Comparison of ENCODE assay signal across 1 cellular context in the genomic region with DNA sequence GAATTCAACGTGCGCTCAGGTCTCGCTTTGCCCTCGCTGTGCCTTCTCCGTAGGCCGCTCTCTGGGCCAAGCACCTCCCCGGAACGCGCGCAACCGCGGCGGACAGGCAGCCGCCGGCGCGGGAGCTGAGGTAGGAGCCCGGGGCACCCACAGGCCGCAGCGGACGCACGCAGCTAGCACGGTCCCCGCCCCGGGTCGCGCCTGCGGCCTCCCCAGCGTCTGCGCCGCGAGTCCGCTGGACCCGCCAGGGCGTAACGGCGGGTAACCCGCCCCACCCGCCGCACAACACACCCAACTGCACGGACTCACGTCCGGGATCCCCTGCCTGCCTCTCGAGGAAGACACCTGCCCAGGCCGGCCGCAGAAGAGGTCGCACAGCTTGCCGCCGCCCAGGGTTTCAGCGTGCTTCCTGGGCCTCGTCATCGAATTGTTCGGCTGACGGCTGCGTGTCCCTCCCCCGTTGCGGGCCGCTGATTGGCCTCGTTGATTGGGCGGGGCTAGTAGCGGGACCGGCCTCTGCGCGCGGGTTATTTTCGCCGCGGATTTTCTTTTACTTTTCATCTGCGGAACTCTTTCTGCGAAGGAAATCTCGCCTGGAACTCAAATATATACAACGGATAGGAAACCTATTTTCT.
TF ChIP-seq lines count a peak whose summit lies in the region.

Gene CLCC1 (minus strand): TSS at position 433 of the 635 bp plus-strand sequence. CDS start 13,047 bp downstream, outside the sequence.

TF ChIP-seq in WTC11, 78 proteins besides CTCF, POLR2A, EP300 and RAD21 (continued from another document and continues in another):
- TF ChIP-seq, protein P1, sequence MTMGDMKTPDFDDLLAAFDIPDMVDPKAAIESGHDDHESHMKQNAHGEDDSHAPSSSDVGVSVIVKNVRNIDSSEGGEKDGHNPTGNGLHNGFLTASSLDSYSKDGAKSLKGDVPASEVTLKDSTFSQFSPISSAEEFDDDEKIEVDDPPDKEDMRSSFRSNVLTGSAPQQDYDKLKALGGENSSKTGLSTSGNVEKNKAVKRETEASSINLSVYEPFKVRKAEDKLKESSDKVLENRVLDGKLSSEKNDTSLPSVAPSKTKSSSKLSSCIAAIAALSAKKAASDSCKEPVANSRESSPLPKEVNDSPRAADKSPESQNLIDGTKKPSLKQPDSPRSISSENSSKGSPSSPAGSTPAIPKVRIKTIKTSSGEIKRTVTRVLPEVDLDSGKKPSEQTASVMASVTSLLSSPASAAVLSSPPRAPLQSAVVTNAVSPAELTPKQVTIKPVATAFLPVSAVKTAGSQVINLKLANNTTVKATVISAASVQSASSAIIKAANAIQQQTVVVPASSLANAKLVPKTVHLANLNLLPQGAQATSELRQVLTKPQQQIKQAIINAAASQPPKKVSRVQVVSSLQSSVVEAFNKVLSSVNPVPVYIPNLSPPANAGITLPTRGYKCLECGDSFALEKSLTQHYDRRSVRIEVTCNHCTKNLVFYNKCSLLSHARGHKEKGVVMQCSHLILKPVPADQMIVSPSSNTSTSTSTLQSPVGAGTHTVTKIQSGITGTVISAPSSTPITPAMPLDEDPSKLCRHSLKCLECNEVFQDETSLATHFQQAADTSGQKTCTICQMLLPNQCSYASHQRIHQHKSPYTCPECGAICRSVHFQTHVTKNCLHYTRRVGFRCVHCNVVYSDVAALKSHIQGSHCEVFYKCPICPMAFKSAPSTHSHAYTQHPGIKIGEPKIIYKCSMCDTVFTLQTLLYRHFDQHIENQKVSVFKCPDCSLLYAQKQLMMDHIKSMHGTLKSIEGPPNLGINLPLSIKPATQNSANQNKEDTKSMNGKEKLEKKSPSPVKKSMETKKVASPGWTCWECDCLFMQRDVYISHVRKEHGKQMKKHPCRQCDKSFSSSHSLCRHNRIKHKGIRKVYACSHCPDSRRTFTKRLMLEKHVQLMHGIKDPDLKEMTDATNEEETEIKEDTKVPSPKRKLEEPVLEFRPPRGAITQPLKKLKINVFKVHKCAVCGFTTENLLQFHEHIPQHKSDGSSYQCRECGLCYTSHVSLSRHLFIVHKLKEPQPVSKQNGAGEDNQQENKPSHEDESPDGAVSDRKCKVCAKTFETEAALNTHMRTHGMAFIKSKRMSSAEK (CRISPR knock-in tag; IDR thresholded peaks at IDR 0.05; ENCODE audit: borderline replicate concordance) = no peak
- no peak for TF ChIP-seq NR1H2 (CRISPR knock-in tag; IDR thresholded peaks at IDR 0.05)
- TF ChIP-seq, protein P2, sequence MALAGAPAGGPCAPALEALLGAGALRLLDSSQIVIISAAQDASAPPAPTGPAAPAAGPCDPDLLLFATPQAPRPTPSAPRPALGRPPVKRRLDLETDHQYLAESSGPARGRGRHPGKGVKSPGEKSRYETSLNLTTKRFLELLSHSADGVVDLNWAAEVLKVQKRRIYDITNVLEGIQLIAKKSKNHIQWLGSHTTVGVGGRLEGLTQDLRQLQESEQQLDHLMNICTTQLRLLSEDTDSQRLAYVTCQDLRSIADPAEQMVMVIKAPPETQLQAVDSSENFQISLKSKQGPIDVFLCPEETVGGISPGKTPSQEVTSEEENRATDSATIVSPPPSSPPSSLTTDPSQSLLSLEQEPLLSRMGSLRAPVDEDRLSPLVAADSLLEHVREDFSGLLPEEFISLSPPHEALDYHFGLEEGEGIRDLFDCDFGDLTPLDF (CRISPR knock-in tag; IDR thresholded peaks at IDR 0.05) = peak; percentile 79
- TF ChIP-seq FOXJ3 (CRISPR knock-in tag; IDR thresholded peaks at IDR 0.05; ENCODE audit: borderline replicate concordance) = no peak
- TF ChIP-seq OVOL2 (CRISPR knock-in tag; IDR thresholded peaks at IDR 0.05; ENCODE audit: borderline replicate concordance) = no peak
- TF ChIP-seq SMAD4 (CRISPR knock-in tag; IDR thresholded peaks at IDR 0.05) = no peak
- TF ChIP-seq E2F4 (CRISPR knock-in tag; IDR thresholded peaks at IDR 0.05; ENCODE audit: borderline replicate concordance, low read depth) = peak; percentile 62; the same call in 1 of the 2 replicates
- TF ChIP-seq AFF4 (CRISPR knock-in tag; IDR thresholded peaks at IDR 0.05; ENCODE audit: borderline replicate concordance) = no peak
- no peak for TF ChIP-seq TP53 (CRISPR knock-in tag; IDR thresholded peaks at IDR 0.05)
- TF ChIP-seq, protein P3, sequence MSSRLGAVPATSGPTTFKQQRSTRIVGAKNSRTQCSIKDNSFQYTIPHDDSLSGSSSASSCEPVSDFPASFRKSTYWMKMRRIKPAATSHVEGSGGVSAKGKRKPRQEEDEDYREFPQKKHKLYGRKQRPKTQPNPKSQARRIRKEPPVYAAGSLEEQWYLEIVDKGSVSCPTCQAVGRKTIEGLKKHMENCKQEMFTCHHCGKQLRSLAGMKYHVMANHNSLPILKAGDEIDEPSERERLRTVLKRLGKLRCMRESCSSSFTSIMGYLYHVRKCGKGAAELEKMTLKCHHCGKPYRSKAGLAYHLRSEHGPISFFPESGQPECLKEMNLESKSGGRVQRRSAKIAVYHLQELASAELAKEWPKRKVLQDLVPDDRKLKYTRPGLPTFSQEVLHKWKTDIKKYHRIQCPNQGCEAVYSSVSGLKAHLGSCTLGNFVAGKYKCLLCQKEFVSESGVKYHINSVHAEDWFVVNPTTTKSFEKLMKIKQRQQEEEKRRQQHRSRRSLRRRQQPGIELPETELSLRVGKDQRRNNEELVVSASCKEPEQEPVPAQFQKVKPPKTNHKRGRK (CRISPR knock-in tag; IDR thresholded peaks at IDR 0.05; ENCODE audit: borderline replicate concordance) = no peak; the same call in 1 of the 2 replicates
- TF ChIP-seq SP1 (CRISPR knock-in tag; conservative IDR thresholded peaks at IDR 0.05) = peak; percentile 65
- TF ChIP-seq MXD4 (CRISPR knock-in tag; IDR thresholded peaks at IDR 0.05; ENCODE audit: borderline replicate concordance) = no peak
- TF ChIP-seq, protein P4, sequence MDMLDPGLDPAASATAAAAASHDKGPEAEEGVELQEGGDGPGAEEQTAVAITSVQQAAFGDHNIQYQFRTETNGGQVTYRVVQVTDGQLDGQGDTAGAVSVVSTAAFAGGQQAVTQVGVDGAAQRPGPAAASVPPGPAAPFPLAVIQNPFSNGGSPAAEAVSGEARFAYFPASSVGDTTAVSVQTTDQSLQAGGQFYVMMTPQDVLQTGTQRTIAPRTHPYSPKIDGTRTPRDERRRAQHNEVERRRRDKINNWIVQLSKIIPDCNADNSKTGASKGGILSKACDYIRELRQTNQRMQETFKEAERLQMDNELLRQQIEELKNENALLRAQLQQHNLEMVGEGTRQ (CRISPR knock-in tag; IDR thresholded peaks at IDR 0.05) = no peak
- TF ChIP-seq ZNF219 (CRISPR knock-in tag; IDR thresholded peaks at IDR 0.05; ENCODE audit: borderline replicate concordance) = peak; percentile 62; the same call in 1 of the 2 replicates
- TF ChIP-seq, protein P5, sequence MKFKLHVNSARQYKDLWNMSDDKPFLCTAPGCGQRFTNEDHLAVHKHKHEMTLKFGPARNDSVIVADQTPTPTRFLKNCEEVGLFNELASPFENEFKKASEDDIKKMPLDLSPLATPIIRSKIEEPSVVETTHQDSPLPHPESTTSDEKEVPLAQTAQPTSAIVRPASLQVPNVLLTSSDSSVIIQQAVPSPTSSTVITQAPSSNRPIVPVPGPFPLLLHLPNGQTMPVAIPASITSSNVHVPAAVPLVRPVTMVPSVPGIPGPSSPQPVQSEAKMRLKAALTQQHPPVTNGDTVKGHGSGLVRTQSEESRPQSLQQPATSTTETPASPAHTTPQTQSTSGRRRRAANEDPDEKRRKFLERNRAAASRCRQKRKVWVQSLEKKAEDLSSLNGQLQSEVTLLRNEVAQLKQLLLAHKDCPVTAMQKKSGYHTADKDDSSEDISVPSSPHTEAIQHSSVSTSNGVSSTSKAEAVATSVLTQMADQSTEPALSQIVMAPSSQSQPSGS (CRISPR knock-in tag; IDR thresholded peaks at IDR 0.05; ENCODE audit: borderline replicate concordance, low read depth) = no peak
- no peak for TF ChIP-seq ZNF121 (CRISPR knock-in tag; IDR thresholded peaks at IDR 0.05)
- TF ChIP-seq MAX (CRISPR knock-in tag; IDR thresholded peaks at IDR 0.05) = peak; percentile 82
- no peak for TF ChIP-seq NFATC4 (CRISPR knock-in tag; IDR thresholded peaks at IDR 0.05)
- TF ChIP-seq ZNF416 (CRISPR knock-in tag; IDR thresholded peaks at IDR 0.05) = no peak
- TF ChIP-seq SOX15 (CRISPR knock-in tag; IDR thresholded peaks at IDR 0.05) = no peak
- TF ChIP-seq, protein P6, sequence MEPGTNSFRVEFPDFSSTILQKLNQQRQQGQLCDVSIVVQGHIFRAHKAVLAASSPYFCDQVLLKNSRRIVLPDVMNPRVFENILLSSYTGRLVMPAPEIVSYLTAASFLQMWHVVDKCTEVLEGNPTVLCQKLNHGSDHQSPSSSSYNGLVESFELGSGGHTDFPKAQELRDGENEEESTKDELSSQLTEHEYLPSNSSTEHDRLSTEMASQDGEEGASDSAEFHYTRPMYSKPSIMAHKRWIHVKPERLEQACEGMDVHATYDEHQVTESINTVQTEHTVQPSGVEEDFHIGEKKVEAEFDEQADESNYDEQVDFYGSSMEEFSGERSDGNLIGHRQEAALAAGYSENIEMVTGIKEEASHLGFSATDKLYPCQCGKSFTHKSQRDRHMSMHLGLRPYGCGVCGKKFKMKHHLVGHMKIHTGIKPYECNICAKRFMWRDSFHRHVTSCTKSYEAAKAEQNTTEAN (CRISPR knock-in tag; IDR thresholded peaks at IDR 0.05) = peak; percentile 85
- TF ChIP-seq ZNF232 (CRISPR knock-in tag; IDR thresholded peaks at IDR 0.05) = 0 out of 2 replicates have a peak, but pooled peaks have one; percentile 74
- TF ChIP-seq FOXP1 (CRISPR knock-in tag; IDR thresholded peaks at IDR 0.05; ENCODE audit: borderline replicate concordance) = peak; percentile 84
- TF ChIP-seq, protein P7, sequence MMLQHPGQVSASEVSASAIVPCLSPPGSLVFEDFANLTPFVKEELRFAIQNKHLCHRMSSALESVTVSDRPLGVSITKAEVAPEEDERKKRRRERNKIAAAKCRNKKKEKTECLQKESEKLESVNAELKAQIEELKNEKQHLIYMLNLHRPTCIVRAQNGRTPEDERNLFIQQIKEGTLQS (CRISPR knock-in tag; conservative IDR thresholded peaks at IDR 0.05) = no peak
- TF ChIP-seq NR2C2 (CRISPR knock-in tag; IDR thresholded peaks at IDR 0.05) = peak; percentile 52; the same call in 1 of the 2 replicates
- no peak for TF ChIP-seq ZNF263 (CRISPR knock-in tag; IDR thresholded peaks at IDR 0.05; ENCODE audit: low read depth)
- peak; percentile 88; the same call in 1 of the 2 replicates for TF ChIP-seq CREM (CRISPR knock-in tag; IDR thresholded peaks at IDR 0.05)
- TF ChIP-seq KAT7 (CRISPR knock-in tag; IDR thresholded peaks at IDR 0.05; ENCODE audit: borderline replicate concordance) = no peak
- TF ChIP-seq, protein P8, sequence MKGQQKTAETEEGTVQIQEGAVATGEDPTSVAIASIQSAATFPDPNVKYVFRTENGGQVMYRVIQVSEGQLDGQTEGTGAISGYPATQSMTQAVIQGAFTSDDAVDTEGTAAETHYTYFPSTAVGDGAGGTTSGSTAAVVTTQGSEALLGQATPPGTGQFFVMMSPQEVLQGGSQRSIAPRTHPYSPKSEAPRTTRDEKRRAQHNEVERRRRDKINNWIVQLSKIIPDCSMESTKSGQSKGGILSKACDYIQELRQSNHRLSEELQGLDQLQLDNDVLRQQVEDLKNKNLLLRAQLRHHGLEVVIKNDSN (CRISPR knock-in tag; IDR thresholded peaks at IDR 0.05) = no peak
- TF ChIP-seq NFYB (CRISPR knock-in tag; conservative IDR thresholded peaks at IDR 0.05; ENCODE audit: low read depth) = peak; percentile 22
- peak; percentile 65; the same call in 1 of the 2 replicates for TF ChIP-seq SMAD3 (CRISPR knock-in tag; IDR thresholded peaks at IDR 0.05; ENCODE audit: borderline replicate concordance)
- TF ChIP-seq GABPB1 (CRISPR knock-in tag; IDR thresholded peaks at IDR 0.05) = peak; percentile 51; the same call in 1 of the 2 replicates
- TF ChIP-seq CREB1 (CRISPR knock-in tag; IDR thresholded peaks at IDR 0.05) = no peak
- TF ChIP-seq ETV6 (CRISPR knock-in tag; IDR thresholded peaks at IDR 0.05) = peak; percentile 86
- peak; percentile 38; the same call in 1 of the 2 replicates for TF ChIP-seq ZNF423 (CRISPR knock-in tag; IDR thresholded peaks at IDR 0.05)
- no peak; the same call in 1 of the 2 replicates for TF ChIP-seq RELA (CRISPR knock-in tag; IDR thresholded peaks at IDR 0.05; ENCODE audit: borderline replicate concordance)
- no peak for TF ChIP-seq ZSCAN18 (CRISPR knock-in tag; IDR thresholded peaks at IDR 0.05)
